Comparison of ENCODE assay signal across 8 cellular contexts in the genomic region with DNA sequence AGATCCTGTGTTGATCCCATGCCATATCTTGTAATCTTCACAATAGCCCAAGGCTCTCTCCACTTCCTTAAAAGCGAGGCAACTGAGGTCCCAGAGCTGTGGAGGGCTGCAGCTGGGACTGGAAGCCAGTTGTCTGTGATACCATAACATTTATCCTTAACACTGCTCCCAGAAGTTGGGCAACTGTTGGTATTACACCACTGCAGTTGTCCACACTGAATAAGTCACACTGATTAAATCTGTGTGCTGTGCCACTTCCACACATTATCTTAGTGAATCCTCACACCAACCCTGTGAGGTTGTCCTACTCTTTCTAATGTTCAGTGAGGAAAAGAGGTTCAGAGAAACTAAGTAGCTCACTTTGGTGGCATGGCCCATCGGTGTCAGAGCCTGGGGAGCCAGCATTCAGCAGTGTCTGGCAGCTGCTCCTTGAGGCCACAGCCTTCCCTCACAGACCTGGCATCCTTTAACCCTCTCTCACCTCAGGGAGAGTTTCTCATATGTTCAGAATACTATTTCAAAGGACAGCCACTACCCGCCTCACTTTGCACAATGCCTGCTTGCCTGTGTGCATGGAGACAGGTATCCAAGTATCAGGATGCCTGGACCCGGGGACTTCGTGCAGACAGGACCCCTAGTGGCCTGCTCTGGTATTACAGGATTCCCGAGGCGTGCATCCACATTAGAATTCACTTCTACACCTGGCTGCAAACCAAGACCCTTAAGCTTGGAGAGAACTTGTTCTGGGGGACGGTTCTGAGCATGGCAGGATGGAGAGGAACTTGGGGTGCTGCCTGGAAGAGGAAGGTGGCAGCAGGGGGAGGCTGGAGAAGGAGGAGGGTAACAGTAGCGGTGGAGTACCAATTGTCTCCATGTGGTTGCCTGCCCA.
DNase-seq lines count a peak whose midpoint lies in the region; ATAC-seq, FAIRE-seq and TF ChIP-seq lines count a peak whose summit lies in the region.

No MANE protein-coding gene starts in this region.

- no peaks in the 10 kb centered on the region for H3K36me3 ChIP-seq in H7 (replicated peaks; ENCODE audit: control insufficient read depth, insufficient read depth, low read length)

- no peak for ATAC-seq in HG03460 (IDR thresholded peaks at IDR 0.05; ENCODE audit: unreplicated experiment)

- H3K4me3 ChIP-seq in H7 (ENCODE audit: insufficient read depth, low read depth, low read length) = no peak overlapping the region
- H3K4me3 ChIP-seq in foreskin fibroblast (ENCODE audit: low read depth in 1 of 2, low read length in 2 of 2) = no peak overlapping the region

- DNase-seq in CD1c-positive myeloid dendritic cell (ENCODE audit: extremely low spot score) (peak; percentile 30), H7 (peak; percentile 84), NCI-H82 (lab: John Stamatoyannopoulos, UW) (peak; percentile 79), foreskin fibroblast (peak; percentile 35 to 77), occipital lobe (lab: John Stamatoyannopoulos, UW) (peak; percentile 36), urothelium cell line (ENCODE audit: low spot score) (peak; percentile 53)
- DNase-seq in activated T-cell treated with anti-CD3 and anti-CD28 coated beads, Interleukin-2, amount 50 U/mL, for 48 hours = peak; percentile 59 to 65

- TF ChIP-seq CTCF in foreskin fibroblast (IDR thresholded peaks at IDR 0.05; ENCODE audit: low read depth, low read length) = peak; percentile 85

- no peak for FAIRE-seq in urothelium cell line (lab: Jason Lieb, UNC)

- H3K27me3 ChIP-seq in H7 (ENCODE audit: control insufficient read depth, insufficient read depth, low read length) = no peaks in the 10 kb centered on the region

Comparison
In these comparisons a context has a peak if more than half of its experiments do, and no peak if none do; other contexts are left out.
1. DNase-seq: peak in every context shown above with its lines; median percentile 84 in H7; 79 in NCI-H82; 62 in activated T-cell treated with anti-CD3 and anti-CD28 coated beads, Interleukin-2, amount 50 U/mL, for 48 hours; 56 in foreskin fibroblast; 53 in urothelium cell line; 36 in occipital lobe; 30 in CD1c-positive myeloid dendritic cell.